Comparison of ENCODE assay signal across 22 cellular contexts in genomic region chr2:154427453-154427852, GRCh38.
DNase-seq lines count a peak whose midpoint lies in the region; ATAC-seq and TF ChIP-seq lines count a peak whose summit lies in the region.
"Had no signal": no experiment of that assay in that cellular context is flagged by ENCODE, and none has a peak within 500 bp of the region (broad histone marks: within the 10 kb centered on the region; RNA-seq: fewer than 3 reads in every experiment).

No MANE protein-coding gene starts in this region.

- no peak overlapping the region for H3K27ac ChIP-seq in CD4-positive, alpha-beta T cell (ENCODE audit: low read depth, low read length)
- H3K27ac ChIP-seq in naive thymus-derived CD4-positive, alpha-beta T cell (ENCODE audit: low read depth, low read length) = no peak overlapping the region
- H3K27ac ChIP-seq: A549; BLaER1 treated with 17β-estradiol and CSF1 and Interleukin-3, amounts not matched to agents 10 nM and 100 nM; GM23248 had no signal

- H3K4me3 Mint-ChIP-seq in activated naive CD8-positive, alpha-beta T cell = no peak overlapping the region
- no peak overlapping the region for H3K4me3 Mint-ChIP-seq in activated naive CD8-positive, alpha-beta T cell treated with anti-CD3 and anti-CD28 coated beads for 36 hours
- peak overlapping the region; percentile 4 for H3K4me3 Mint-ChIP-seq in CD4-positive, alpha-beta T cell
- H3K4me3 Mint-ChIP-seq in naive thymus-derived CD4-positive, alpha-beta T cell = peak overlapping the region in 6 of 10 donors; percentile 29 to 53 (median 34)
- no peak overlapping the region for H3K4me3 Mint-ChIP-seq in stimulated activated memory B cell treated with anti-CD40 and anti-IgM and Interleukin-4, amounts not matched to agents 10 μg/mL and 1 μg/mL and 100 μg/mL, for 72 hours
- H3K4me3 Mint-ChIP-seq: CD14-positive monocyte; CD8-positive, alpha-beta memory T cell had no signal

- H3K4me1 Mint-ChIP-seq in activated naive CD8-positive, alpha-beta T cell (ENCODE audit: low read depth) = peaks cover 8% of the 10 kb centered on the region
- H3K4me1 Mint-ChIP-seq in activated naive CD8-positive, alpha-beta T cell treated with anti-CD3 and anti-CD28 coated beads for 36 hours = peaks cover 5% of the 10 kb centered on the region
- peaks cover 21% of the 10 kb centered on the region for H3K4me1 Mint-ChIP-seq in CD4-positive, alpha-beta T cell (ENCODE audit: low read depth)
- peaks cover 0 to 32% (median 9%) of the 10 kb centered on the region in 7 donors for H3K4me1 Mint-ChIP-seq in naive thymus-derived CD4-positive, alpha-beta T cell
- H3K4me1 Mint-ChIP-seq in stimulated activated memory B cell treated with anti-CD40 and anti-IgM and Interleukin-4, amounts not matched to agents 10 μg/mL and 1 μg/mL and 100 μg/mL, for 72 hours = no peaks in the 10 kb centered on the region
- H3K4me1 Mint-ChIP-seq: CD14-positive monocyte; CD8-positive, alpha-beta memory T cell had no signal

- POLR2A ChIA-PET in CD4-positive, alpha-beta T cell (lab: Charles Lee) = interaction anchor here (1.2 to 1.7 kb wide), 3 partner anchors 10 to 25 kb away, joined by 4 to 13 read pairs (median 5); no protein-coding TSS in a partner anchor
- POLR2A ChIA-PET in naive thymus-derived CD4-positive, alpha-beta T cell (lab: Charles Lee) = interaction anchor here (0.7 kb wide), 1 partner anchor 10 kb away, joined by 3 read pairs; no protein-coding TSS in a partner anchor

- H3K27ac Mint-ChIP-seq in activated naive CD8-positive, alpha-beta T cell = peak overlapping the region; percentile 28
- no peak overlapping the region for H3K27ac Mint-ChIP-seq in activated naive CD8-positive, alpha-beta T cell treated with anti-CD3 and anti-CD28 coated beads for 36 hours
- peak overlapping the region; percentile 73 for H3K27ac Mint-ChIP-seq in CD4-positive, alpha-beta T cell
- peak overlapping the region in 7 of 9 donors; percentile 16 to 82 (median 49) for H3K27ac Mint-ChIP-seq in naive thymus-derived CD4-positive, alpha-beta T cell
- no peak overlapping the region for H3K27ac Mint-ChIP-seq in stimulated activated memory B cell treated with anti-CD40 and anti-IgM and Interleukin-4, amounts not matched to agents 10 μg/mL and 1 μg/mL and 100 μg/mL, for 72 hours
- H3K27ac Mint-ChIP-seq: CD14-positive monocyte; CD8-positive, alpha-beta memory T cell had no signal

- no peaks in the 10 kb centered on the region for H3K36me3 Mint-ChIP-seq in activated naive CD8-positive, alpha-beta T cell
- no peaks in the 10 kb centered on the region for H3K36me3 Mint-ChIP-seq in activated naive CD8-positive, alpha-beta T cell treated with anti-CD3 and anti-CD28 coated beads for 36 hours
- H3K36me3 Mint-ChIP-seq in CD4-positive, alpha-beta T cell (ENCODE audit: low read depth) = no peaks in the 10 kb centered on the region
- H3K36me3 Mint-ChIP-seq in naive thymus-derived CD4-positive, alpha-beta T cell = no peaks in the 10 kb centered on the region
- no peaks in the 10 kb centered on the region for H3K36me3 Mint-ChIP-seq in stimulated activated memory B cell treated with anti-CD40 and anti-IgM and Interleukin-4, amounts not matched to agents 10 μg/mL and 1 μg/mL and 100 μg/mL, for 72 hours
- H3K36me3 Mint-ChIP-seq: CD14-positive monocyte; CD8-positive, alpha-beta memory T cell had no signal

- TF ChIP-seq CTCF in CD4-positive, alpha-beta T cell (IDR thresholded peaks at IDR 0.05) = no peak

- no peaks in the 10 kb centered on the region for H3K27me3 Mint-ChIP-seq in activated naive CD8-positive, alpha-beta T cell
- H3K27me3 Mint-ChIP-seq in activated naive CD8-positive, alpha-beta T cell treated with anti-CD3 and anti-CD28 coated beads for 36 hours = no peaks in the 10 kb centered on the region
- no peaks in the 10 kb centered on the region for H3K27me3 Mint-ChIP-seq in CD4-positive, alpha-beta T cell
- H3K27me3 Mint-ChIP-seq in naive thymus-derived CD4-positive, alpha-beta T cell = no peaks in the 10 kb centered on the region
- H3K27me3 Mint-ChIP-seq in stimulated activated memory B cell treated with anti-CD40 and anti-IgM and Interleukin-4, amounts not matched to agents 10 μg/mL and 1 μg/mL and 100 μg/mL, for 72 hours = no peaks in the 10 kb centered on the region
- H3K27me3 Mint-ChIP-seq: CD8-positive, alpha-beta memory T cell had no signal

- CTCF ChIA-PET in CD4-positive, alpha-beta T cell (lab: Charles Lee) = no interaction called here
- CTCF ChIA-PET in naive thymus-derived CD4-positive, alpha-beta T cell (lab: Charles Lee) = interaction anchor here (0.8 kb wide), 1 partner anchor 10 kb away, joined by 4 read pairs; no protein-coding TSS in a partner anchor

- H3K9me3 Mint-ChIP-seq in activated naive CD8-positive, alpha-beta T cell (ENCODE audit: low read depth) = peaks cover 4% of the 10 kb centered on the region
- H3K9me3 Mint-ChIP-seq in activated naive CD8-positive, alpha-beta T cell treated with anti-CD3 and anti-CD28 coated beads for 36 hours = peaks cover 6% of the 10 kb centered on the region
- peaks cover 8% of the 10 kb centered on the region for H3K9me3 Mint-ChIP-seq in CD4-positive, alpha-beta T cell
- H3K9me3 Mint-ChIP-seq in naive thymus-derived CD4-positive, alpha-beta T cell = peaks cover 0 to 15% (median 4%) of the 10 kb centered on the region in 11 donors
- peaks cover 3% of the 10 kb centered on the region for H3K9me3 Mint-ChIP-seq in stimulated activated memory B cell treated with anti-CD40 and anti-IgM and Interleukin-4, amounts not matched to agents 10 μg/mL and 1 μg/mL and 100 μg/mL, for 72 hours

- no peaks in the 10 kb centered on the region for H3K9me3 ChIP-seq in CD4-positive, alpha-beta T cell (ENCODE audit: control insufficient read depth, low read length)
- no peaks in the 10 kb centered on the region for H3K9me3 ChIP-seq in naive thymus-derived CD4-positive, alpha-beta T cell (ENCODE audit: control insufficient read depth in 2 of 3, low read length in 3 of 3)
- H3K9me3 ChIP-seq: A549; BE2C; BLaER1 treated with 17β-estradiol and CSF1 and Interleukin-3, amounts not matched to agents 10 nM and 100 nM had no signal

- H3K36me3 ChIP-seq in naive thymus-derived CD4-positive, alpha-beta T cell (ENCODE audit: control insufficient read depth in 2 of 3, insufficient read depth in 3 of 3, low read length in 3 of 3) = no peaks in the 10 kb centered on the region
- H3K36me3 ChIP-seq: BE2C; BLaER1 treated with 17β-estradiol and CSF1 and Interleukin-3, amounts not matched to agents 10 nM and 100 nM had no signal

- H3K27me3 ChIP-seq in CD4-positive, alpha-beta T cell (ENCODE audit: control insufficient read depth, insufficient read depth, low read length) = no peaks in the 10 kb centered on the region
- no peaks in the 10 kb centered on the region for H3K27me3 ChIP-seq in naive thymus-derived CD4-positive, alpha-beta T cell (ENCODE audit: control insufficient read depth in 2 of 2, insufficient read depth in 2 of 2, low read length in 2 of 2)
- H3K27me3 ChIP-seq: BE2C; BLaER1 treated with 17β-estradiol and CSF1 and Interleukin-3, amounts not matched to agents 10 nM and 100 nM had no signal

- DNase-seq in activated naive CD8-positive, alpha-beta T cell treated with anti-CD3 and anti-CD28 coated beads for 36 hours = no peak
- DNase-seq in CD4-positive, alpha-beta T cell = no peak
- peak in 4 of 9 donors; percentile 4 to 29 (median 16) for DNase-seq in naive thymus-derived CD4-positive, alpha-beta T cell
- no peak for DNase-seq in nucleus accumbens (lab: John Stamatoyannopoulos, UW)
- DNase-seq: 8988T, ACHN, AML-193, BE2C, DMS 273 treated with DMSO at 0.1 percent for 48 hours, DMS79, EL, GDM1, GM23248, H7, HCEC 1CT had no signal

- H3K4me3 ChIP-seq in naive thymus-derived CD4-positive, alpha-beta T cell (ENCODE audit: low read length) = no peak overlapping the region
- H3K4me3 ChIP-seq: A549; BLaER1 treated with 17β-estradiol and CSF1 and Interleukin-3, amounts not matched to agents 10 nM and 100 nM; GM23248 had no signal

- H3K4me1 ChIP-seq in naive thymus-derived CD4-positive, alpha-beta T cell (ENCODE audit: control insufficient read depth in 2 of 2, insufficient read depth in 2 of 2, low read length in 2 of 2) = no peaks in the 10 kb centered on the region
- H3K4me1 ChIP-seq: A549 had no signal

- ATAC-seq in CD4-positive, alpha-beta T cell (ENCODE audit: poor library complexity) = peak; percentile 69
- peak; percentile 47 for ATAC-seq in naive thymus-derived CD4-positive, alpha-beta T cell
- peak; percentile 27 for ATAC-seq in stimulated activated memory B cell treated with anti-CD40 and anti-IgM and Interleukin-4, amounts not matched to agents 10 μg/mL and 1 μg/mL and 100 μg/mL, for 72 hours
- ATAC-seq in GM21576 (IDR thresholded peaks at IDR 0.05; ENCODE audit: unreplicated experiment) = no peak
- ATAC-seq: A549 had no signal

- intact Hi-C loops in CD4-positive, alpha-beta T cell (cut with DNase I, micrococcal nuclease) = no loop called here
- intact Hi-C loops in naive thymus-derived CD4-positive, alpha-beta T cell (cut with micrococcal nuclease) = loop anchor here in 1 of 2 donors (1.0 kb wide), 1 partner anchor 10 kb away; no protein-coding TSS in a partner anchor

Comparison
In these comparisons a context has a peak if more than half of its experiments do, and no peak if none do; other contexts are left out.
1. H3K27ac Mint-ChIP-seq: peak in activated naive CD8-positive, alpha-beta T cell (single experiment), CD4-positive, alpha-beta T cell (single experiment) and naive thymus-derived CD4-positive, alpha-beta T cell (7 of 9); none in activated naive CD8-positive, alpha-beta T cell treated with anti-CD3 and anti-CD28 coated beads for 36 hours (single experiment) and stimulated activated memory B cell treated with anti-CD40 and anti-IgM and Interleukin-4, amounts not matched to agents 10 μg/mL and 1 μg/mL and 100 μg/mL, for 72 hours (single experiment).
2. H3K4me3 Mint-ChIP-seq: peak in CD4-positive, alpha-beta T cell (single experiment) and naive thymus-derived CD4-positive, alpha-beta T cell (6 of 10); none in activated naive CD8-positive, alpha-beta T cell (single experiment), activated naive CD8-positive, alpha-beta T cell treated with anti-CD3 and anti-CD28 coated beads for 36 hours (single experiment) and stimulated activated memory B cell treated with anti-CD40 and anti-IgM and Interleukin-4, amounts not matched to agents 10 μg/mL and 1 μg/mL and 100 μg/mL, for 72 hours (single experiment).